ENCODE assay signal across 11 cellular contexts in the genomic region with DNA sequence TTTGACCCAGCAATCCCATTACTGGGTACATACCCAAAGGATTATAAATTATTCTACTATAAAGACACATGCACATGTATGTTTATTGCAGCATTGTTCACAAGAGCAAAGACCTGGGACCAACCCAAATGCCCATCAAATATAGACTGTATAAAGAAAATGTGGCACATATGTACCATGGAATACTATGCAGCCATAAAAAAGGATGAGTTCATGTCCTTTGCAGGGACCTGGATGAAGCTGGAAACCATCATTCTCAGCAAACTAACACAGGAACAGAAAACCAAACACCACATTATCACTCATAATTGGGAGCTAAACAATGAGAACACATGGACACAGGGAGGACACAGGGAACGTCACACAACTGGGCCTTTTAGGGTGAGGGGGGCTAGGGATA. TPM values are rescaled to one million over a fixed set of nuclear protein-coding genes. Genes with fewer than 3 reads are reported as not detected.
"Had no signal": no experiment of that assay in that cellular context is flagged by ENCODE, and none has a peak within 500 bp of the region (broad histone marks: within the 10 kb centered on the region; RNA-seq: fewer than 3 reads in every experiment).

No MANE protein-coding gene starts in this region.

RNA-seq across cellular contexts. Expression of a gene that starts 20.3 kb away (rescaled TPM):
- polyA plus RNA-seq: naive thymus-derived CD8-positive, alpha-beta T cell; pancreas; smooth muscle cell had no signal

RNA-seq across cellular contexts. Expression of a gene that starts 22.0 kb away (rescaled TPM):
- total RNA-seq: osteoblast, renal cortical epithelial cell, right cardiac atrium had no signal
- polyA plus RNA-seq: naive thymus-derived CD8-positive, alpha-beta T cell; right cardiac atrium; sigmoid colon; spleen had no signal

RNA-seq across cellular contexts. Expression of a gene that starts 52.0 kb away (rescaled TPM):
- polyA plus RNA-seq: neural cell, ovary, pancreas, right cardiac atrium, small intestine, smooth muscle cell, spleen had no signal
